1 cellular context compared by ENCODE assay signal in genomic region chr3:78338405-78338804, GRCh38.
TF ChIP-seq lines count a peak whose summit lies in the region.

No MANE protein-coding gene starts in this region.

TF ChIP-seq in WTC11, 78 proteins besides CTCF, POLR2A, EP300 and RAD21 (continued from another document):
- TF ChIP-seq ATF3 (CRISPR knock-in tag; conservative IDR thresholded peaks at IDR 0.05) = no peak
